12 cellular contexts compared by ENCODE assay signal in genomic region chr9:81656004-81656403, GRCh38. TPM values are rescaled to one million over a fixed set of nuclear protein-coding genes. Genes with fewer than 3 reads are reported as not detected.
DNase-seq lines count a peak whose midpoint lies in the region; ATAC-seq and TF ChIP-seq lines count a peak whose summit lies in the region.
"Had no signal": no experiment of that assay in that cellular context is flagged by ENCODE, and none has a peak within 500 bp of the region (broad histone marks: within the 10 kb centered on the region; RNA-seq: fewer than 3 reads in every experiment).

No MANE protein-coding gene starts in this region.

- intact Hi-C loops in CD8-positive, alpha-beta T cell (cut with DNase I, micrococcal nuclease), result no loop called here

- peak; percentile 64 for ATAC-seq in CD8-positive, alpha-beta T cell
- peak; percentile 91 for ATAC-seq in GM21367 (IDR thresholded peaks at IDR 0.05; ENCODE audit: unreplicated experiment)
- peak; percentile 91 for ATAC-seq in HG03439 (IDR thresholded peaks at IDR 0.05; ENCODE audit: unreplicated experiment)
- ATAC-seq: activated CD4-positive, alpha-beta T cell treated with anti-CD3 and anti-CD28 coated beads for 36 hours; HCT116 had no signal

- POLR2A ChIA-PET in CD8-positive, alpha-beta T cell (lab: Charles Lee), result no interaction called here

- H3K4me3 Mint-ChIP-seq in CD8-positive, alpha-beta T cell, result no peak overlapping the region
- no peak overlapping the region for H3K4me3 Mint-ChIP-seq in activated naive CD4-positive, alpha-beta T cell treated with anti-CD3 and anti-CD28 coated beads, Interleukin-2, amount 10 ng/mL, durations not matched to agents 7 days and 5 days
- H3K4me3 Mint-ChIP-seq: activated CD4-positive, alpha-beta T cell treated with anti-CD3 and anti-CD28 coated beads for 36 hours had no signal

- no peaks in the 10 kb centered on the region for H3K4me1 ChIP-seq in CD8-positive, alpha-beta T cell (ENCODE audit: insufficient read depth, low read length)

- no peaks in the 10 kb centered on the region for H3K27me3 Mint-ChIP-seq in CD8-positive, alpha-beta T cell (ENCODE audit: low read depth)
- H3K27me3 Mint-ChIP-seq in activated naive CD4-positive, alpha-beta T cell treated with anti-CD3 and anti-CD28 coated beads, Interleukin-2, amount 10 ng/mL, durations not matched to agents 7 days and 5 days, result no peaks in the 10 kb centered on the region
- H3K27me3 Mint-ChIP-seq: activated CD4-positive, alpha-beta T cell treated with anti-CD3 and anti-CD28 coated beads for 36 hours had no signal

- CTCF ChIA-PET in CD8-positive, alpha-beta T cell (lab: Charles Lee), result no interaction called here
- CTCF ChIA-PET in activated naive CD4-positive, alpha-beta T cell treated with anti-CD3 and anti-CD28 coated beads, Interleukin-2, amount 10 ng/mL, durations not matched to agents 7 days and 5 days (lab: Charles Lee), result no interaction called here

- H3K36me3 ChIP-seq in CD8-positive, alpha-beta T cell (ENCODE audit: insufficient read depth, low read length), result no peaks in the 10 kb centered on the region

- no peaks in the 10 kb centered on the region for H3K27me3 ChIP-seq in CD8-positive, alpha-beta T cell (ENCODE audit: insufficient read depth, low read length)

- DNase-seq in CD8-positive, alpha-beta T cell, result no peak
- DNase-seq in germinal center (ENCODE audit: low spot score) (peak; percentile 78), hepatic stellate cell (ENCODE audit: low spot score) (no peak), HCEC 1CT (no peak)
- no peak for DNase-seq in activated naive CD4-positive, alpha-beta T cell treated with anti-CD3 and anti-CD28 coated beads, Interleukin-2, amount 10 ng/mL, durations not matched to agents 7 days and 5 days
- DNase-seq in stimulated activated CD4-positive, alpha-beta T cell treated with anti-CD3 and anti-CD28 coated beads, Interleukin-12 subunit alpha, Interleukin-12 subunit beta, amount 100 ng/mL, for 4 hours, result no peak
- DNase-seq: activated CD4-positive, alpha-beta T cell treated with anti-CD3 and anti-CD28 coated beads for 36 hours; COR-L47; NCI-H2081 had no signal

- no peak overlapping the region for H3K4me3 ChIP-seq in CD8-positive, alpha-beta T cell (ENCODE audit: low read depth, low read length)

- peak overlapping the region; percentile 9 for H3K27ac Mint-ChIP-seq in CD8-positive, alpha-beta T cell
- H3K27ac Mint-ChIP-seq in activated naive CD4-positive, alpha-beta T cell treated with anti-CD3 and anti-CD28 coated beads, Interleukin-2, amount 10 ng/mL, durations not matched to agents 7 days and 5 days, result no peak overlapping the region
- H3K27ac Mint-ChIP-seq: activated CD4-positive, alpha-beta T cell treated with anti-CD3 and anti-CD28 coated beads for 36 hours had no signal

- H3K36me3 Mint-ChIP-seq in CD8-positive, alpha-beta T cell, result no peaks in the 10 kb centered on the region
- no peaks in the 10 kb centered on the region for H3K36me3 Mint-ChIP-seq in activated naive CD4-positive, alpha-beta T cell treated with anti-CD3 and anti-CD28 coated beads, Interleukin-2, amount 10 ng/mL, durations not matched to agents 7 days and 5 days

- H3K4me1 Mint-ChIP-seq in CD8-positive, alpha-beta T cell (ENCODE audit: low read depth), result peaks cover 17% of the 10 kb centered on the region
- no peaks in the 10 kb centered on the region for H3K4me1 Mint-ChIP-seq in activated naive CD4-positive, alpha-beta T cell treated with anti-CD3 and anti-CD28 coated beads, Interleukin-2, amount 10 ng/mL, durations not matched to agents 7 days and 5 days

- no peaks in the 10 kb centered on the region for H3K9me3 ChIP-seq in CD8-positive, alpha-beta T cell (ENCODE audit: low read length)

- TF ChIP-seq CTCF in CD8-positive, alpha-beta T cell (IDR thresholded peaks at IDR 0.05), result no peak

- H3K9me3 Mint-ChIP-seq in CD8-positive, alpha-beta T cell, result no peaks in the 10 kb centered on the region
- H3K9me3 Mint-ChIP-seq in activated naive CD4-positive, alpha-beta T cell treated with anti-CD3 and anti-CD28 coated beads, Interleukin-2, amount 10 ng/mL, durations not matched to agents 7 days and 5 days, result no peaks in the 10 kb centered on the region

- no peak overlapping the region for H3K27ac ChIP-seq in CD8-positive, alpha-beta T cell (ENCODE audit: low read depth, low read length)

RNA-seq across cellular contexts. Expression of gene TLE1, which starts 33.3 kb away (rescaled TPM):
- 10 to 100 TPM; 14.1 to 14.3 TPM for total RNA-seq in CD8-positive, alpha-beta T cell
